In the genomic region with DNA sequence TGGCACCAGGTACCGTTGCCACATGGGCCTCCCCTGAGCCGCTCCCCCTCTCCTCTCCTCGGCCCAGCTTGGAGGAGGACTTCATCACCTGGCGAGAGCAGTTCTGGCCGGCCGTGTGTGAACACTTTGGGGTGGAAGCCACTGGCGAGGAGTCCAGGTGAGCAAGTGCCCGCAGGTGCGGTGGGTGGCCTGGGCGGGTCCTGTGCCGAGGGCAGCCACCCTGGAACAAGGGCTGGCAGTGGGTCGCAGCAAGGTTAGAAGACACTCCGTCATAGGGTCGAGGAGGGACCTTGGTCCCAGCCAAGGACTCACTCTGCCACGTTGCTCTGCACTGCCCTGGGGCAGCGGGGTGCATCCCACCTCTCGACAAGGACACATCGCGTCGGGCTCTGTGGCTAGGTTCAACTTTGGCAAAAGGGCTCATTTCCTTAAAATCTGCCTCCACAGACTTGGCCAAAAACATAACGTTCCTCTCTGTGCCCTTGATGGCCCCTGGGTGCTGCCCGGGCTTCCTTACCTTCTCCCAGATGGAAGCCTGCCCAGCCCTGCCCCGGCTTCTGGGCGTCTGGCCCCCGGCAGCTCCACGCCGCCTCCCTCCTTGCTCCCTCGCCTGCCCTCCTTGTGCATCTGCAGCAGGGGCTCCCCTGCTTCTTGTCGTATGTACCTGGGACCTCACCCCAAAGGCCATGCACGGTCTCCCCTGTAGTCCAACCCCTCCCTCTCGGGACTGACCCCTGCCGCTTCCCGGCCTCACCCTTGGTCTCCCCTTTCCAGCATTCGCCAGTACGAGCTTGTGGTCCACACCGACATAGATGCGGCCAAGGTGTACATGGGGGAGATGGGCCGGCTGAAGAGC, we compare ENCODE assay signal across 16 cellular contexts. TPM values are rescaled to one million over a fixed set of nuclear protein-coding genes. Genes with fewer than 3 reads are reported as not detected.
DNase-seq lines count a peak whose midpoint lies in the region; ATAC-seq, FAIRE-seq and TF ChIP-seq lines count a peak whose summit lies in the region.
"Had no signal": no experiment of that assay in that cellular context is flagged by ENCODE, and none has a peak within 500 bp of the region (broad histone marks: within the 10 kb centered on the region; RNA-seq: fewer than 3 reads in every experiment).

No MANE protein-coding gene starts in this region.

- no peak for TF ChIP-seq POLR2A in right lobe of liver (IDR thresholded peaks at IDR 0.05)

- H3K4me3 Mint-ChIP-seq in central memory CD8-positive, alpha-beta T cell: no peak overlapping the region

- no peaks in the 10 kb centered on the region for H3K9me3 ChIP-seq in right lobe of liver
- no peaks in the 10 kb centered on the region for H3K9me3 ChIP-seq in ascending aorta

- intact Hi-C loops in Right ventricle myocardium superior (cut with DNase I): no loop called here
- intact Hi-C loops in left cardiac atrium (cut with DNase I): loop anchor here in 1 of 2 donors (10.0 kb wide), 1 partner anchor 67 kb away; the partner anchor contains the start of gene POR
- intact Hi-C loops in right lobe of liver (cut with DNase I): no loop called here
- intact Hi-C loops in ascending aorta (cut with DNase I): no loop called here

- H3K27ac Mint-ChIP-seq in central memory CD8-positive, alpha-beta T cell (ENCODE audit: low read depth): peak overlapping the region; percentile 64

- no peaks in the 10 kb centered on the region for H3K9me3 Mint-ChIP-seq in central memory CD8-positive, alpha-beta T cell

- H3K4me1 ChIP-seq in right lobe of liver (peaks cover 0 to 42% (median 14%) of the 10 kb centered on the region in 4 donors), ascending aorta (no peaks in the 10 kb centered on the region)

- H3K4me1 Mint-ChIP-seq in central memory CD8-positive, alpha-beta T cell: no peaks in the 10 kb centered on the region

- ATAC-seq in Right ventricle myocardium superior (ENCODE audit: poor library complexity) (no peak), left cardiac atrium (no peak), right lobe of liver (no peak), GM18861 (IDR thresholded peaks at IDR 0.05; ENCODE audit: unreplicated experiment) (no peak), left lobe of liver (no peak)
- ATAC-seq in central memory CD8-positive, alpha-beta T cell (replicated peaks; ENCODE audit: extremely low read depth, poor library complexity, severe bottlenecking): no peak

- WGBS in right lobe of liver (ENCODE audit: insufficient coverage, low coverage, low lambda C conversion rate, missing lambda C conversion rate): 81% methylated on average over 9 of the region's 38 CpGs

- no peaks in the 10 kb centered on the region for H3K27me3 Mint-ChIP-seq in central memory CD8-positive, alpha-beta T cell

- H3K27ac ChIP-seq in right lobe of liver: peak overlapping the region in 2 of 3 donors; percentile 2 to 75
- H3K27ac ChIP-seq in ascending aorta: no peak overlapping the region

- TF ChIP-seq CTCF in right lobe of liver (IDR thresholded peaks at IDR 0.05) (no peak), ascending aorta (IDR thresholded peaks at IDR 0.05) (no peak)

- H3K4me3 ChIP-seq in right lobe of liver: no peak overlapping the region
- no peak overlapping the region for H3K4me3 ChIP-seq in ascending aorta

- peak; percentile 23 for FAIRE-seq in urothelium cell line (lab: Jason Lieb, UNC)
- FAIRE-seq: A204.1, GM18507 had no signal

- H3K36me3 Mint-ChIP-seq in central memory CD8-positive, alpha-beta T cell (ENCODE audit: insufficient read depth): peaks cover 18% of the 10 kb centered on the region

- H3K27me3 ChIP-seq in right lobe of liver (no peaks in the 10 kb centered on the region), ascending aorta (no peaks in the 10 kb centered on the region)

- peak; percentile 43 for DNase-seq in Right ventricle myocardium superior
- DNase-seq in left cardiac atrium: no peak
- no peak for DNase-seq in central memory CD8-positive, alpha-beta T cell (ENCODE audit: low spot score in 2 of 2)
- DNase-seq in right lobe of liver: peak in 1 of 3 donors; percentile 60
- no peak for DNase-seq in urothelium cell line (ENCODE audit: low spot score)
- DNase-seq in ascending aorta (ENCODE audit: low spot score in 2 of 2): no peak
- DNase-seq in left lobe of liver (ENCODE audit: low spot score): no peak
- DNase-seq: C1 segment of cervical spinal cord, NCI-H146, NCI-H226, NCI-H526 treated with DMSO at 0.1 percent for 48 hours, OCI-M1, RPMI8226 had no signal

- peaks cover 0 to 100% (median 71%) of the 10 kb centered on the region in 4 donors for H3K36me3 ChIP-seq in right lobe of liver
- H3K36me3 ChIP-seq in ascending aorta: peaks cover 67 to 75% of the 10 kb centered on the region in 2 donors

RNA-seq across cellular contexts. Expression of gene TMEM120A, which starts 12.7 kb away (rescaled TPM):
- total RNA-seq in Right ventricle myocardium superior: 90.7 TPM
- 10 to 100 TPM; 63.5 to 98.3 TPM for total RNA-seq in left cardiac atrium
- 100 to 1,000 TPM in 1 of 6 experiments, 10 to 100 TPM in 5; 20.8 to 104 (median 53.1) TPM for total RNA-seq in right lobe of liver
- 24.2 TPM for total RNA-seq in ascending aorta
- total RNA-seq in left lobe of liver: 79.6 TPM

Comparison
In these comparisons a context has a peak if more than half of its experiments do, and no peak if none do; other contexts are left out.
1. H3K27ac ChIP-seq: peak in right lobe of liver (2 of 3); none in ascending aorta (0 of 2).